ENCODE assay signal across 14 cellular contexts in genomic region chr1:11307837-11308236, GRCh38. TPM values are rescaled to one million over a fixed set of nuclear protein-coding genes. Genes with fewer than 3 reads are reported as not detected.
A peak's percentile ranks its signal among the peaks of the same experiment; 100 is the strongest.
DNase-seq lines count a peak whose midpoint lies in the region; ATAC-seq, FAIRE-seq and TF ChIP-seq lines count a peak whose summit lies in the region.
"Had no signal": no experiment of that assay in that cellular context is flagged by ENCODE, and none has a peak within 500 bp of the region (broad histone marks: within the 10 kb centered on the region; RNA-seq: fewer than 3 reads in every experiment).

No MANE protein-coding gene starts in this region.

- no peak overlapping the region for H3K27ac ChIP-seq in fibroblast of lung (ENCODE audit: insufficient read depth, low read length)
- no peak overlapping the region for H3K27ac ChIP-seq in kidney (ENCODE audit: low read depth in 2 of 2, low read length in 2 of 2)
- H3K27ac ChIP-seq: BLaER1 treated with 17β-estradiol and CSF1 and Interleukin-3, amounts not matched to agents 10 nM and 100 nM had no signal

- no peak overlapping the region for H3K4me2 ChIP-seq in fibroblast of lung (ENCODE audit: extremely low read depth, insufficient read depth, low read length)
- H3K4me2 ChIP-seq: BLaER1 treated with 17β-estradiol and CSF1 and Interleukin-3, amounts not matched to agents 10 nM and 100 nM had no signal

- H3K9me3 ChIP-seq in fibroblast of lung (ENCODE audit: control insufficient read depth, insufficient read depth, low read depth, low read length), result no peaks in the 10 kb centered on the region
- H3K9me3 ChIP-seq in kidney (ENCODE audit: control insufficient read depth in 1 of 2, low read length in 2 of 2), result no peaks in the 10 kb centered on the region
- H3K9me3 ChIP-seq: BLaER1 treated with 17β-estradiol and CSF1 and Interleukin-3, amounts not matched to agents 10 nM and 100 nM had no signal

- intact Hi-C loops in kidney (cut with DNase I), result no loop called here

- H3K4me1 ChIP-seq in fibroblast of lung (ENCODE audit: control insufficient read depth, extremely low read depth, insufficient read depth, low read length), result no peaks in the 10 kb centered on the region
- H3K4me1 ChIP-seq in kidney (ENCODE audit: control insufficient read depth in 1 of 2, insufficient read depth in 1 of 2, low read depth in 1 of 2, low read length in 2 of 2), result no peaks in the 10 kb centered on the region

- no peaks in the 10 kb centered on the region for H4K20me1 ChIP-seq in fibroblast of lung (ENCODE audit: control insufficient read depth, extremely low read depth, insufficient read depth, low read length)
- H4K20me1 ChIP-seq: BLaER1 treated with 17β-estradiol and CSF1 and Interleukin-3, amounts not matched to agents 10 nM and 100 nM had no signal

- no peak overlapping the region for H3K4me3 ChIP-seq in fibroblast of lung (replicated peaks in 1 of 4; ENCODE audit: control extremely low read depth in 1 of 4, insufficient read depth in 1 of 4, low read depth in 3 of 4, low read length in 4 of 4)
- no peak overlapping the region for H3K4me3 ChIP-seq in kidney (ENCODE audit: low read length in 2 of 2)
- H3K4me3 ChIP-seq: BLaER1 treated with 17β-estradiol and CSF1 and Interleukin-3, amounts not matched to agents 10 nM and 100 nM had no signal

- no peak overlapping the region for H2AFZ ChIP-seq in fibroblast of lung (ENCODE audit: low read length)

- TF ChIP-seq CTCF in fibroblast of lung (conservative IDR thresholded peaks at IDR 0.05 in 1 of 2, IDR thresholded peaks at IDR 0.05 in 1 of 2; ENCODE audit: low read depth in 1 of 2, low read length in 2 of 2), result no peak
- no peak for TF ChIP-seq CTCF in kidney (IDR thresholded peaks at IDR 0.05; ENCODE audit: borderline replicate concordance, extremely low read depth, insufficient read depth)

- H3K9ac ChIP-seq in fibroblast of lung (ENCODE audit: insufficient read depth, low read length) (no peak overlapping the region), kidney (ENCODE audit: low read length in 2 of 2) (no peak overlapping the region)
- H3K9ac ChIP-seq: BLaER1 treated with 17β-estradiol and CSF1 and Interleukin-3, amounts not matched to agents 10 nM and 100 nM had no signal

- ATAC-seq in esophagus mucosa, result no peak

- H3K36me3 ChIP-seq in fibroblast of lung (ENCODE audit: control insufficient read depth, insufficient read depth, low read length) (no peaks in the 10 kb centered on the region), kidney (ENCODE audit: control insufficient read depth in 1 of 2, insufficient read depth in 2 of 2, low read length in 2 of 2) (no peaks in the 10 kb centered on the region)
- H3K36me3 ChIP-seq: BLaER1 treated with 17β-estradiol and CSF1 and Interleukin-3, amounts not matched to agents 10 nM and 100 nM had no signal

- no peak for FAIRE-seq in urothelium cell line (lab: Jason Lieb, UNC)
- FAIRE-seq in kidney (lab: Jason Lieb, UNC), result no peak
- FAIRE-seq: H54 had no signal

- peaks cover 9% of the 10 kb centered on the region for H3K27me3 ChIP-seq in fibroblast of lung (ENCODE audit: control insufficient read depth, insufficient read depth, low read length)
- H3K27me3 ChIP-seq: BLaER1 treated with 17β-estradiol and CSF1 and Interleukin-3, amounts not matched to agents 10 nM and 100 nM had no signal

- H3K79me2 ChIP-seq in fibroblast of lung (ENCODE audit: control insufficient read depth, insufficient read depth, low read length), result no peaks in the 10 kb centered on the region

- DNase-seq in HCEC 1CT, result peak; percentile 34
- peak; percentile 40 for DNase-seq in RPMI7951 (ENCODE audit: low read depth)
- DNase-seq in fibroblast of lung (ENCODE audit: low read depth in 2 of 2), result peak; percentile 7 to 65
- peak; percentile 44 for DNase-seq in urothelium cell line (ENCODE audit: low spot score)
- DNase-seq in kidney, result no peak
- no peak for DNase-seq in amniotic stem cell (lab: John Stamatoyannopoulos, UW)
- DNase-seq: Kasumi-1, NCI-H1436 treated with DMSO at 0.1 percent for 48 hours, NCI-H2081 treated with DMSO at 0.1 percent for 48 hours, NCI-H2227 treated with DMSO at 0.1 percent for 48 hours, NCI-H526 treated with DMSO at 0.1 percent for 48 hours had no signal

RNA-seq across cellular contexts. Expression of gene UBIAD1, which starts 34.8 kb away (rescaled TPM):
- 7.1 and 10.8 TPM in 2 replicates for total RNA-seq in RPMI7951 (2014; rRNA removed; shearing (Covaris generic))
- 7.6 and 8.0 TPM in 2 replicates for total RNA-seq in fibroblast of lung
- polyA plus RNA-seq in fibroblast of lung, result 7.1 and 12.9 TPM in 2 replicates
- 5.3 and 9.3 TPM in 2 replicates for polyA plus RNA-seq in fibroblast of lung (2012)
- polyA minus RNA-seq in fibroblast of lung (ENCODE audit: low replicate concordance), result 5.9 and 20.0 TPM in 2 replicates
- total RNA-seq in kidney, result 14.0 TPM
- polyA plus RNA-seq in kidney (ENCODE audit: insufficient read depth, low read depth, low replicate concordance), result 5.6 TPM
- total RNA-seq in esophagus mucosa, result 7.6 TPM

RNA-seq across cellular contexts. Expression of gene MTOR, which starts 45.5 kb away (rescaled TPM):
- 30.4 and 31.1 TPM in 2 replicates for total RNA-seq in RPMI7951 (2014; rRNA removed; shearing (Covaris generic))
- 25.4 and 36.2 TPM in 2 replicates for total RNA-seq in fibroblast of lung
- polyA plus RNA-seq in fibroblast of lung, result 20.2 and 27.6 TPM in 2 replicates
- 17.4 and 21.9 TPM in 2 replicates for polyA plus RNA-seq in fibroblast of lung (2012)
- polyA minus RNA-seq in fibroblast of lung (ENCODE audit: low replicate concordance), result 63.7 and 109 TPM in 2 replicates
- 36.8 TPM for total RNA-seq in kidney
- 16.0 TPM for polyA plus RNA-seq in kidney (ENCODE audit: insufficient read depth, low read depth, low replicate concordance)
- total RNA-seq in esophagus mucosa, result 24.0 TPM

Comparison
In these comparisons a context has a peak if more than half of its experiments do, and no peak if none do; other contexts are left out.
1. DNase-seq: peak in HCEC 1CT (single experiment), RPMI7951 (single experiment), fibroblast of lung (2 of 2) and urothelium cell line (single experiment); none in kidney (single experiment) and amniotic stem cell (single experiment).